Comparison of ENCODE assay signal across 8 cellular contexts in the genomic region with DNA sequence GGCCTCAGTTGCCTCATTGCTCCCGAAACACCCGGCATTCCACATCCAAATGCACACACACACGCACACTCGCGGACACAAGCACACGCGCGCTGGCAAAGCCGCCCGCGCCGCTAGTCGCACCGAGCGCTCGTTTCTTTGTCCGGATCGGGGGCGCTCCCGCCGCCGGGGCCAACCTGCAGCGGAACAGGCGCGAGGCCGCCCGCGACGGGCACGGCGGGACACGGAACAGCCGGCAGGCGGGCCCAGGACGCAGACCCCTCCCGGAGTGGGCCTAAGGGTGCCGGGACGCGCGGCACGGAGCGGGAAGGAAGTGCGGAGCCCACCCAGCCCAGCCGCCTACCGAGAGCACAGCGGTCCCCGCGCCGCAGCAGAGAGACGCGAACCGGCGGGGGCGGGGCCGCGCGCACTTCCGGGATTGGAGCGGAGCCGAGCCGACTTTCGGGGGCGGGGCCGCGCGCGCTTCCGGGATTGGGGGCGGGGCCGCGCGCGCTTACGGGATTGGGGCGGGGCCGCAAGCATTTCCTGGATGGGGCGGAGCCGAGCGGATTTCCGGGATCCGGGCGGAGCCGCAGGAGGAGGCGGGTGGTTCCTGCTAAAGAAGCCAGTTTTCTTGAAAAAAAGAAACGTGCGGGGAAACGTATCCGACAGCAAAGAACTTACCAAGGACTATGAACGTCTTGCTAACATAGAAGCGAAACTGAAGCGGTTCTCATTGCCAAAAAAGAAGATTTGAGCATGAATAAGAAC. TPM values are rescaled to one million over a fixed set of nuclear protein-coding genes. Genes with fewer than 3 reads are reported as not detected.
DNase-seq lines count a peak whose midpoint lies in the region; ATAC-seq and TF ChIP-seq lines count a peak whose summit lies in the region.

A gene (minus strand): TSS at position 396 of the 750 bp plus-strand sequence. CDS start 1,498 bp downstream, outside the sequence.

- peaks cover 5% of the 10 kb centered on the region; the same call in 1 of the 2 replicates for H3K4me1 ChIP-seq in ES-I3 (ENCODE audit: insufficient read depth, low read length)
- H3K4me1 ChIP-seq in HCT116 (ENCODE audit: control insufficient read depth in 1 of 2, insufficient read depth in 2 of 2, low read length in 2 of 2), result peaks cover 9 to 19% of the 10 kb centered on the region in 2 experiments
- peaks cover 10 to 16% of the 10 kb centered on the region in 2 donors for H3K4me1 ChIP-seq in neuronal stem cell (ENCODE audit: control insufficient read depth in 2 of 2, insufficient read depth in 1 of 2, low read depth in 1 of 2, low read length in 2 of 2)

- no peak within 1 kb of the TSS for H4K8ac ChIP-seq in neuronal stem cell (ENCODE audit: low read depth, low read length)

- H2BK5ac ChIP-seq in neuronal stem cell (ENCODE audit: low read length), result peak within 1 kb of the TSS; percentile 87

- peak within 1 kb of the TSS; percentile 66 for H3K4ac ChIP-seq in neuronal stem cell (ENCODE audit: low read length)

- TF ChIP-seq RAD21 in HCT116 (IDR thresholded peaks at IDR 0.05; ENCODE audit: low read depth), result no peak

- peak within 1 kb of the TSS; percentile 96 for H2AK5ac ChIP-seq in neuronal stem cell (ENCODE audit: low read depth, low read length)

- H3K14ac ChIP-seq in neuronal stem cell (ENCODE audit: low read length), result peak within 1 kb of the TSS; percentile 94

- peak within 1 kb of the TSS; percentile 70 to 100 for H3K4me3 ChIP-seq in HCT116 (replicated peaks in 1 of 2; ENCODE audit: low read depth in 1 of 2, low read length in 2 of 2)
- H3K4me3 ChIP-seq in neuronal stem cell (ENCODE audit: low read length in 2 of 2), result peak within 1 kb of the TSS; percentile 91 to 99

- H3K27ac ChIP-seq in HCT116 (ENCODE audit: low read depth, low read length) (peak within 1 kb of the TSS; percentile 81), neuronal stem cell (replicated peaks; ENCODE audit: low read length) (peak within 1 kb of the TSS; percentile 27)

- no peaks in the 10 kb centered on the region for H4K20me1 ChIP-seq in HCT116 (ENCODE audit: insufficient read depth)

- H2BK12ac ChIP-seq in neuronal stem cell (ENCODE audit: low read length), result peak within 1 kb of the TSS; percentile 63

- TF ChIP-seq POLR2A in HCT116 (IDR thresholded peaks at IDR 0.05; ENCODE audit: borderline replicate concordance, extremely low read depth, insufficient read depth, insufficient read length), result peak; percentile 76

- H3K27me3 ChIP-seq in HCT116 (ENCODE audit: insufficient read depth, low read length) (no peaks in the 10 kb centered on the region), neuronal stem cell (ENCODE audit: control insufficient read depth in 3 of 3, insufficient read depth in 3 of 3, low read depth in 1 of 3, low read length in 3 of 3) (no peaks in the 10 kb centered on the region)

- H2BK120ac ChIP-seq in neuronal stem cell (ENCODE audit: low read depth, low read length), result no peak within 1 kb of the TSS

- no peak within 1 kb of the TSS for H2BK15ac ChIP-seq in neuronal stem cell (ENCODE audit: low read length)

- no peak within 1 kb of the TSS for H4K91ac ChIP-seq in neuronal stem cell (ENCODE audit: low read depth, low read length, poor library complexity)

- RAD21 ChIA-PET in HCT116 (lab: Charles Lee; ENCODE audit: low non-redundant PET in 1 of 2, low total read pairs in 2 of 2, uncharacterized antibody in 2 of 2, unreplicated experiment in 2 of 2), result no interaction called here

- H3K9ac ChIP-seq in ES-I3 (ENCODE audit: low read depth, low read length) (peak within 1 kb of the TSS; percentile 85), HCT116 (ENCODE audit: low read length) (peak within 1 kb of the TSS; percentile 99), neuronal stem cell (ENCODE audit: low read depth, low read length, poor library complexity) (peak within 1 kb of the TSS; percentile 96)

- H3K79me2 ChIP-seq in HCT116 (ENCODE audit: insufficient read depth, low read length), result peaks cover 15% of the 10 kb centered on the region

- H3K36me3 ChIP-seq in ES-I3 (ENCODE audit: insufficient read depth, low read length), result no peaks in the 10 kb centered on the region
- H3K36me3 ChIP-seq in HCT116 (ENCODE audit: control insufficient read depth in 1 of 2, insufficient read depth in 2 of 2, low read length in 2 of 2), result peaks cover 0 to 5% of the 10 kb centered on the region in 2 experiments; a peak in 1 of 4 replicates
- H3K36me3 ChIP-seq in neuronal stem cell (replicated peaks in 1 of 2; ENCODE audit: control insufficient read depth in 2 of 2, insufficient read depth in 2 of 2, low read length in 2 of 2), result peaks cover 4 to 31% of the 10 kb centered on the region in 2 donors

- peak within 1 kb of the TSS; percentile 99 for H3K18ac ChIP-seq in neuronal stem cell (ENCODE audit: low read length)

- no TSS peak for BruUV-seq in HCT116 (replicated peaks; lab: Mats Ljungman, UMichigan)

- intact Hi-C loops in HCT116 (cut with micrococcal nuclease), result loop anchor here (1.0 to 5.0 kb wide), 2 partner anchors 8 to 302 kb away; a partner anchor contains a TSS

- no CpG with 5 or more reads among the region's 91 CpGs for WGBS in neuronal stem cell (ENCODE audit: extremely low coverage in 2 of 2, insufficient read length in 2 of 2, insufficient replicate concordance in 1 of 2), 2 donors

- peak; percentile 95 for ATAC-seq in HCT116

- peak within 1 kb of the TSS; percentile 70 for H2AFZ ChIP-seq in HCT116 (ENCODE audit: low read depth, low read length, poor library complexity, severe bottlenecking)
- H2AFZ ChIP-seq in neuronal stem cell (ENCODE audit: low read length), result peak within 1 kb of the TSS; percentile 93

- H3K9me2 ChIP-seq in HCT116 (ENCODE audit: insufficient read depth), result no peaks in the 10 kb centered on the region

- POLR2A ChIA-PET in HCT116 (lab: Charles Lee), result no interaction called here

- no peaks in the 10 kb centered on the region for H3K9me3 ChIP-seq in ES-I3 (ENCODE audit: control insufficient read depth, insufficient read depth, low read length)
- no peaks in the 10 kb centered on the region for H3K9me3 ChIP-seq in HCT116 (ENCODE audit: control insufficient read depth in 1 of 2, insufficient read depth in 1 of 2, low read depth in 1 of 2, low read length in 2 of 2)
- peaks cover 2 to 13% of the 10 kb centered on the region in 2 donors for H3K9me3 ChIP-seq in neuronal stem cell (replicated peaks in 1 of 2; ENCODE audit: control insufficient read depth in 2 of 2, insufficient read depth in 1 of 2, low read depth in 1 of 2, low read length in 2 of 2)

- H3K4me2 ChIP-seq in HCT116 (ENCODE audit: low read length), result peak within 1 kb of the TSS; percentile 93
- H3K4me2 ChIP-seq in neuronal stem cell (ENCODE audit: insufficient read depth, low read length, poor library complexity, severe bottlenecking), result peak within 1 kb of the TSS; percentile 64

- DNase-seq in HCT116 (ENCODE audit: low read depth, low spot score) (peak; percentile 80), NAMALWA (ENCODE audit: low spot score) (peak; percentile 91), SK-N-DZ (ENCODE audit: low spot score) (peak; percentile 90), foreskin melanocyte (peak; percentile 74), neuronal stem cell (ENCODE audit: low spot score) (peak; percentile 92), stromal cell of bone marrow (ENCODE audit: low read depth) (peak; percentile 87)
- peak; percentile 94 for DNase-seq in activated naive CD4-positive, alpha-beta T cell treated with Interleukin-2 at 50 U/mL for 16 hours

- H3K79me1 ChIP-seq in neuronal stem cell (ENCODE audit: low read depth, low read length), result peaks cover 19% of the 10 kb centered on the region

- TF ChIP-seq CTCF in HCT116 (IDR thresholded peaks at IDR 0.05 in 2 of 3, conservative IDR thresholded peaks at IDR 0.05 in 1 of 3; ENCODE audit: borderline replicate concordance in 1 of 3, insufficient read depth in 1 of 3, low read depth in 2 of 3, low read length in 2 of 3), result no peak

- peak within 1 kb of the TSS; percentile 89 for H3K23ac ChIP-seq in neuronal stem cell (ENCODE audit: low read depth, low read length, poor library complexity)

- CTCF ChIA-PET in HCT116 (lab: Charles Lee), result no interaction called here

TF ChIP-seq in HCT116, 20 proteins besides CTCF, POLR2A, EP300 and RAD21 (continues in another document):
- TF ChIP-seq ZNF274 (IDR thresholded peaks at IDR 0.05; ENCODE audit: low read depth, low read length), result no peak
- TF ChIP-seq SP1 (IDR thresholded peaks at IDR 0.05; ENCODE audit: low read depth), result peak; percentile 70
- TF ChIP-seq JUND (IDR thresholded peaks at IDR 0.05), result no peak
- peak; percentile 82; the same call in 1 of the 2 replicates for TF ChIP-seq ZFX (IDR thresholded peaks at IDR 0.05)
- TF ChIP-seq, protein P1, sequence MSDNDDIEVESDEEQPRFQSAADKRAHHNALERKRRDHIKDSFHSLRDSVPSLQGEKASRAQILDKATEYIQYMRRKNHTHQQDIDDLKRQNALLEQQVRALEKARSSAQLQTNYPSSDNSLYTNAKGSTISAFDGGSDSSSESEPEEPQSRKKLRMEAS (IDR thresholded peaks at IDR 0.05), result peak; percentile 69
- TF ChIP-seq YY1 (IDR thresholded peaks at IDR 0.05; ENCODE audit: extremely low read depth, insufficient replicate concordance, low read depth, low read length), result peak; percentile 61
- TF ChIP-seq POLR2AphosphoS5 (IDR thresholded peaks at IDR 0.05; ENCODE audit: low read depth, low read length), result peak; percentile 84

RNA-seq across cellular contexts. Expression of the gene that starts here (rescaled TPM):
- 95.4 TPM for total RNA-seq in HCT116 (2021; ENCODE audit: unreplicated experiment)
- 76.0 and 79.8 TPM in 2 replicates for polyA plus RNA-seq in HCT116 (2012)
- polyA plus RNA-seq in SK-N-DZ (2014; cell fraction: cytosol; rRNA removed), result 130 and 164 TPM in 2 replicates
- 230 and 261 TPM in 2 replicates for polyA plus RNA-seq in SK-N-DZ (2014; cell fraction: nucleus; rRNA removed)
- polyA plus RNA-seq in neuronal stem cell (2013, experiment 1 of 2), result 42.0 TPM
- 41.3 TPM for polyA plus RNA-seq in neuronal stem cell (2013, experiment 2 of 2)

Comparison
In these comparisons a context has a peak if more than half of its experiments do, and no peak if none do; other contexts are left out.
1. Peak in every context shown above with its lines: DNase-seq, ATAC-seq, H3K4me3 ChIP-seq and H3K27ac ChIP-seq.